8 cellular contexts compared by ENCODE assay signal in genomic region chrX:49166914-49167739, GRCh38. TPM values are rescaled to one million over a fixed set of nuclear protein-coding genes. Genes with fewer than 3 reads are reported as not detected.
DNase-seq lines count a peak whose midpoint lies in the region; ATAC-seq, FAIRE-seq and TF ChIP-seq lines count a peak whose summit lies in the region.

No MANE protein-coding gene starts in this region.

- peak overlapping the region; percentile 93 for H2AK9ac ChIP-seq in IMR-90 (replicated peaks; ENCODE audit: low read depth, low read length, poor library complexity)

- DNase-seq in IMR-90, result peak; percentile 73
- DNase-seq in T-helper 22 cell (ENCODE audit: low read depth), result peak; percentile 62
- DNase-seq in K562 (ENCODE audit: extremely low read depth in 1 of 4, low spot score in 3 of 4), result peak; percentile 45 to 78 (median 56)
- DNase-seq in immature natural killer cell, result peak; percentile 83 to 84 (median 84)
- peak; percentile 78 for DNase-seq in stimulated activated CD4-positive, alpha-beta T cell treated with anti-CD3 and anti-CD28 coated beads, Interleukin-15, amount 100 ng/mL, for 24 hours
- DNase-seq in GM20000 (ENCODE audit: low spot score), result no peak

- peak overlapping the region; percentile 93 for H2BK5ac ChIP-seq in IMR-90 (ENCODE audit: low read depth, low read length, poor library complexity, severe bottlenecking)

- TF ChIP-seq CTCF in IMR-90 (conservative IDR thresholded peaks at IDR 0.05; ENCODE audit: low read depth, low read length) (no peak), K562 (IDR thresholded peaks at IDR 0.05 in 2 of 3, conservative IDR thresholded peaks at IDR 0.05 in 1 of 3; ENCODE audit: insufficient read depth in 2 of 3, low read depth in 1 of 3, low read length in 3 of 3) (peak in 2 of 3 experiments; percentile 9 to 16; a peak in 1 of 6 replicates), GM20000 (IDR thresholded peaks at IDR 0.05; ENCODE audit: extremely low read depth, missing control alignments) (no peak)

- H3K36me3 Mint-ChIP-seq in immature natural killer cell, result no peaks in the 10 kb centered on the region

- no peak for TF ChIP-seq RAD21 in IMR-90 (IDR thresholded peaks at IDR 0.05; ENCODE audit: low read length)
- peak in 1 of 2 experiments; percentile 25; a peak in 2 of 4 replicates for TF ChIP-seq RAD21 in K562 (CRISPR knock-in tag; conservative IDR thresholded peaks at IDR 0.05 in 1 of 2, IDR thresholded peaks at IDR 0.05 in 1 of 2)

- H3K27ac ChIP-seq in IMR-90 (ENCODE audit: insufficient read depth, low read length), result peak overlapping the region; percentile 91
- peak overlapping the region; percentile 86 for H3K27ac ChIP-seq in K562 (ENCODE audit: extremely low read depth, low read depth, low read length)

- H3K9me1 ChIP-seq in IMR-90 (ENCODE audit: insufficient read depth, low read length) (no peaks in the 10 kb centered on the region), K562 (ENCODE audit: control insufficient read depth, insufficient read depth, low read length) (no peaks in the 10 kb centered on the region)

- H4K91ac ChIP-seq in IMR-90 (ENCODE audit: insufficient read depth, low read depth, low read length), result peak overlapping the region; percentile 98

- intact Hi-C loops in IMR-90 (cut with micrococcal nuclease), result loop anchor here (10.0 kb wide), 1 partner anchor 92 kb away; the partner anchor contains the start of genes PRAF2 and WDR45
- intact Hi-C loops in K562 (cut with micrococcal nuclease), result no loop called here

- ATAC-seq in GM18502 (IDR thresholded peaks at IDR 0.05; ENCODE audit: poor library complexity, unreplicated experiment), result peak; percentile 30
- peak; percentile 50 for ATAC-seq in IMR-90 (ENCODE audit: low read depth)
- ATAC-seq in K562, result peak; percentile 61
- ATAC-seq in GM19452 (IDR thresholded peaks at IDR 0.05; ENCODE audit: unreplicated experiment), result no peak

- POLR2A ChIA-PET in IMR-90 (lab: Charles Lee; ENCODE audit: unreplicated experiment), result interaction anchor here (1.1 to 1.4 kb wide), 2 partner anchors 11 to 24 kb away, joined by 3 read pairs; no protein-coding TSS in a partner anchor
- POLR2A ChIA-PET in K562 (lab: Yijun Ruan, JAX), result interaction anchor here (0.5 to 2.1 kb wide), 6 partner anchors 9 to 1031 kb away, joined by 3 to 8 read pairs (median 3); no protein-coding TSS in a partner anchor

- TF ChIP-seq EP300 in K562 (IDR thresholded peaks at IDR 0.05; ENCODE audit: low read length), result peak; percentile 75

- peak overlapping the region; percentile 56 for H2BK20ac ChIP-seq in IMR-90 (ENCODE audit: low read depth, low read length)

- peak overlapping the region; percentile 80 to 95 for H4K8ac ChIP-seq in IMR-90 (ENCODE audit: low read depth in 2 of 2, low read length in 2 of 2)

- peak overlapping the region; percentile 69 for H3K9ac ChIP-seq in IMR-90 (ENCODE audit: low read depth, low read length)
- H3K9ac ChIP-seq in K562 (ENCODE audit: insufficient read depth in 1 of 2, low read depth in 2 of 2, low read length in 2 of 2), result peak overlapping the region; percentile 87 to 89

- no peaks in the 10 kb centered on the region for H3K9me3 Mint-ChIP-seq in immature natural killer cell

- peak overlapping the region; percentile 90 to 100 (median 99) for H3K27ac Mint-ChIP-seq in immature natural killer cell

- peak overlapping the region; percentile 96 for H3K14ac ChIP-seq in IMR-90 (replicated peaks; ENCODE audit: low read depth, low read length)

- no peaks in the 10 kb centered on the region for H3K36me3 ChIP-seq in IMR-90 (ENCODE audit: control insufficient read depth, insufficient read depth, low read length)
- no peaks in the 10 kb centered on the region for H3K36me3 ChIP-seq in K562 (ENCODE audit: control insufficient read depth, insufficient read depth, low read length)

- peaks cover 25 to 34% of the 10 kb centered on the region in 2 donors for H3K4me1 Mint-ChIP-seq in immature natural killer cell

- H3K27me3 ChIP-seq in IMR-90 (ENCODE audit: control insufficient read depth, insufficient read depth, low read length) (no peaks in the 10 kb centered on the region), K562 (ENCODE audit: control insufficient read depth in 2 of 2, insufficient read depth in 2 of 2, low read length in 2 of 2) (no peaks in the 10 kb centered on the region)

- H2AK5ac ChIP-seq in IMR-90 (ENCODE audit: low read depth, low read length), result peak overlapping the region; percentile 91

- FAIRE-seq in K562 (lab: Jason Lieb, UNC), result peak; percentile 94

- H3K4me2 ChIP-seq in IMR-90 (ENCODE audit: low read depth, low read length), result peak overlapping the region; percentile 80
- peak overlapping the region; percentile 81 for H3K4me2 ChIP-seq in K562 (ENCODE audit: insufficient read depth, low read length)

- H4K5ac ChIP-seq in IMR-90 (ENCODE audit: low read depth, low read length), result peak overlapping the region; percentile 86

- peak; percentile 40 for TF ChIP-seq POLR2A in IMR-90 (IDR thresholded peaks at IDR 0.05; ENCODE audit: low read depth, low read length)
- peak; percentile 56 for TF ChIP-seq POLR2A in K562 (conservative IDR thresholded peaks at IDR 0.05)

- in situ Hi-C loops in IMR-90 (cut with MboI; ENCODE audit: low sequenced_read_pairs) (no loop called here), K562 (cut with MboI) (no loop called here)

- BruUV-seq in IMR-90 (replicated peaks; lab: Mats Ljungman, UMichigan), result no TSS peak
- TSS peak; percentile 85 for BruUV-seq in K562 (replicated peaks; lab: Mats Ljungman, UMichigan)

- H2AFZ ChIP-seq in IMR-90 (replicated peaks; ENCODE audit: low read length, poor library complexity) (peak overlapping the region; percentile 92), K562 (ENCODE audit: low read depth, low read length) (peak overlapping the region; percentile 86)

- peak overlapping the region; percentile 99 for H3K23ac ChIP-seq in IMR-90 (ENCODE audit: low read depth, low read length)

- peak overlapping the region; percentile 83; the same call in 1 of the 2 replicates for H3K56ac ChIP-seq in IMR-90 (ENCODE audit: extremely low read depth, insufficient read depth, low read length)

- peak overlapping the region; percentile 81 to 96 (median 90) for H3K4me3 Mint-ChIP-seq in immature natural killer cell

- H3K4me3 ChIP-seq in IMR-90 (ENCODE audit: insufficient read depth, low read depth, low read length) (peak overlapping the region; percentile 39), K562 (peak overlapping the region; percentile 26)

- H3K79me1 ChIP-seq in IMR-90 (ENCODE audit: low read depth in 1 of 2, low read length in 2 of 2), result peaks cover 3% of the 10 kb centered on the region in 2 experiments; a peak in 3 of 4 replicates

- peak overlapping the region; percentile 87 for H3K18ac ChIP-seq in IMR-90 (ENCODE audit: low read depth, low read length)

- H3K4me1 ChIP-seq in IMR-90 (ENCODE audit: control insufficient read depth, insufficient read depth, low read length) (peaks cover 9% of the 10 kb centered on the region), K562 (replicated peaks in 1 of 2; ENCODE audit: control insufficient read depth in 2 of 2, insufficient read depth in 2 of 2, low read length in 2 of 2) (peaks cover 41 to 63% of the 10 kb centered on the region in 2 experiments)

- WGBS in IMR-90 (ENCODE audit: extremely low coverage in 2 of 2, insufficient read length in 1 of 2), 2 experiments, result 58% methylated on average over 19 of the region's 35 CpGs; no CpG with 5 or more reads in 1 of the 2 experiments
- 6% methylated on average over 27 of the region's 35 CpGs for whole genome bisulfite sequencing in K562 (ENCODE audit: insufficient coverage, low coverage, missing lambda C conversion rate)

- CTCF ChIA-PET in IMR-90 (lab: Yijun Ruan, JAX) (interaction anchor here (0.6 to 1.3 kb wide), 2 partner anchors 11 to 208 kb away, joined by 3 read pairs; no protein-coding TSS in a partner anchor), K562 (lab: Yijun Ruan, JAX; ENCODE audit: low intra/inter-chr PET ratio) (no interaction called here)

- H3K9me3 ChIP-seq in IMR-90 (ENCODE audit: control insufficient read depth, insufficient read depth, low read length), result no peaks in the 10 kb centered on the region; the same call in 1 of the 2 replicates
- H3K9me3 ChIP-seq in K562 (replicated peaks; ENCODE audit: control insufficient read depth, insufficient read depth, low read depth, low read length), result no peaks in the 10 kb centered on the region

- peak overlapping the region; percentile 98 for H3K4ac ChIP-seq in IMR-90 (ENCODE audit: low read depth, low read length)

- H3K27me3 Mint-ChIP-seq in immature natural killer cell (ENCODE audit: low read depth in 3 of 3), result peaks cover 10 to 20% (median 17%) of the 10 kb centered on the region in 3 donors

- H2BK120ac ChIP-seq in IMR-90 (ENCODE audit: low read depth, low read length), result peak overlapping the region; percentile 91

- H4K20me1 ChIP-seq in IMR-90 (ENCODE audit: insufficient read depth, low read length), result no peaks in the 10 kb centered on the region; the same call in 1 of the 2 replicates
- H4K20me1 ChIP-seq in K562 (replicated peaks; ENCODE audit: control insufficient read depth, insufficient read depth, low read length), result no peaks in the 10 kb centered on the region

- dilution Hi-C loops in IMR-90 (cut with HindIII; ENCODE audit: low sequenced_read_pairs, unreplicated experiment), result no loop called here

- peaks cover 17% of the 10 kb centered on the region; the same call in 2 of the 3 replicates for H3K79me2 ChIP-seq in K562 (ENCODE audit: control insufficient read depth, insufficient read depth, low read length)

- H2BK15ac ChIP-seq in IMR-90 (ENCODE audit: low read depth, low read length), result peak overlapping the region; percentile 93; the same call in 2 of the 3 replicates

RNA-seq across cellular contexts. Expression of gene MAGIX, which starts 4.6 kb away (rescaled TPM):
- 0.56 and 0.72 TPM in 2 replicates for total RNA-seq in IMR-90 (2012; rRNA removed)
- 1.0 and 1.1 TPM in 2 replicates for polyA plus RNA-seq in IMR-90 (2012; rRNA removed)
- 0.68 and 1.5 TPM in 2 replicates for polyA plus RNA-seq in IMR-90 (2012; cell fraction: cytosol; rRNA removed)
- polyA plus RNA-seq in IMR-90 (2012; cell fraction: nucleus; rRNA removed; ENCODE audit: low replicate concordance), result 1.5 and 2.2 TPM in 2 replicates
- 3.0 TPM in 2 replicates for total RNA-seq in K562 (2011; cell fraction: chromatin; rRNA removed; ENCODE audit: low replicate concordance)
- total RNA-seq in K562 (2011; cell fraction: nucleolus; rRNA removed), result 1.8 and 2.7 TPM in 2 replicates
- total RNA-seq in K562 (2011; cell fraction: nucleoplasm; rRNA removed), result 2.5 and 4.6 TPM in 2 replicates
- 2.5 and 3.5 TPM in 2 replicates for total RNA-seq in K562 (2014; rRNA removed)
- 0.32 and 0.33 TPM in 2 replicates for total RNA-seq in K562 (2014; rRNA removed; fragmentation: Illumina TruSeq; extraction: Trizol)
- 0.47 and 0.79 TPM in 2 replicates for total RNA-seq in K562 (2015; rRNA removed; fragmentation: Illumina TruSeq; extraction: Trizol)
- total RNA-seq in K562 (2021), result 2.2 and 2.4 TPM in 2 replicates
- polyA plus RNA-seq in K562 (2011; rRNA removed), result 0.78 and 1.6 TPM in 2 replicates
- 2.6 and 4.7 TPM in 2 replicates for polyA plus RNA-seq in K562 (2011; cell fraction: cytosol; rRNA removed)
- polyA plus RNA-seq in K562 (2011; cell fraction: nucleus; rRNA removed), result 2.2 and 4.1 TPM in 2 replicates
- polyA plus RNA-seq in K562 (2012), result 1.1 and 1.7 TPM in 2 replicates
- 0.28 and 1.2 TPM in 2 replicates for polyA plus RNA-seq in K562 (2014; fragmentation: Illumina TruSeq; extraction: Trizol)
- under 1 TPM; 0.08 to 0.22 TPM for polyA plus RNA-seq in K562 (2014; fragmentation: Nextera tagmentation; extraction: Ambion mirVana)
- polyA plus RNA-seq in K562 (2014; rRNA removed), result 1.4 and 1.9 TPM in 2 replicates
- 0.91 and 1.2 TPM in 2 replicates for polyA minus RNA-seq in K562 (2011; rRNA and poly(A)+ RNA removed)
- polyA minus RNA-seq in K562 (2011; cell fraction: cytosol; rRNA and poly(A)+ RNA removed), result 1.0 and 2.2 TPM in 2 replicates
- polyA minus RNA-seq in K562 (2011; cell fraction: nucleus; rRNA and poly(A)+ RNA removed), result 2.2 and 2.7 TPM in 2 replicates
- polyA plus RNA-seq in immature natural killer cell, result 1 to 10 TPM in 2 of 3 donors, under 1 TPM in 1; 0.96 to 2.2 (median 1.6) TPM

RNA-seq across cellular contexts. Expression of gene PLP2, which starts 4.6 kb away (rescaled TPM):
- total RNA-seq in IMR-90 (2012; rRNA removed), result 22.6 and 29.2 TPM in 2 replicates
- polyA plus RNA-seq in IMR-90 (2012; rRNA removed), result 149 and 156 TPM in 2 replicates
- 125 and 134 TPM in 2 replicates for polyA plus RNA-seq in IMR-90 (2012; cell fraction: cytosol; rRNA removed)
- polyA plus RNA-seq in IMR-90 (2012; cell fraction: nucleus; rRNA removed; ENCODE audit: low replicate concordance), result 31.7 and 42.9 TPM in 2 replicates
- total RNA-seq in K562 (2011; cell fraction: chromatin; rRNA removed; ENCODE audit: low replicate concordance), result 74.1 and 122 TPM in 2 replicates
- total RNA-seq in K562 (2011; cell fraction: nucleolus; rRNA removed), result 138 and 180 TPM in 2 replicates
- total RNA-seq in K562 (2011; cell fraction: nucleoplasm; rRNA removed), result 178 and 233 TPM in 2 replicates
- total RNA-seq in K562 (2014; rRNA removed), result 34.7 and 55.2 TPM in 2 replicates
- 65.1 and 67.8 TPM in 2 replicates for total RNA-seq in K562 (2014; rRNA removed; fragmentation: Illumina TruSeq; extraction: Trizol)
- 70.4 and 73.0 TPM in 2 replicates for total RNA-seq in K562 (2015; rRNA removed; fragmentation: Illumina TruSeq; extraction: Trizol)
- 106 and 112 TPM in 2 replicates for total RNA-seq in K562 (2021)
- polyA plus RNA-seq in K562 (2011; rRNA removed), result 169 and 175 TPM in 2 replicates
- polyA plus RNA-seq in K562 (2011; cell fraction: cytosol; rRNA removed), result 367 and 379 TPM in 2 replicates
- polyA plus RNA-seq in K562 (2011; cell fraction: nucleus; rRNA removed), result 76.0 and 82.2 TPM in 2 replicates
- polyA plus RNA-seq in K562 (2012), result 170 and 356 TPM in 2 replicates
- polyA plus RNA-seq in K562 (2014; fragmentation: Illumina TruSeq; extraction: Trizol), result 199 and 236 TPM in 2 replicates
- 100 to 1,000 TPM; 117 to 208 TPM for polyA plus RNA-seq in K562 (2014; fragmentation: Nextera tagmentation; extraction: Ambion mirVana)
- polyA plus RNA-seq in K562 (2014; rRNA removed), result 63.0 and 96.3 TPM in 2 replicates
- 88.3 and 104 TPM in 2 replicates for polyA minus RNA-seq in K562 (2011; rRNA and poly(A)+ RNA removed)
- 55.9 and 80.5 TPM in 2 replicates for polyA minus RNA-seq in K562 (2011; cell fraction: cytosol; rRNA and poly(A)+ RNA removed)
- polyA minus RNA-seq in K562 (2011; cell fraction: nucleus; rRNA and poly(A)+ RNA removed), result 8.6 and 18.3 TPM in 2 replicates
- polyA plus RNA-seq in immature natural killer cell, result 10 to 100 TPM; 40.5 to 64.6 (median 45.7) TPM

RNA-seq across cellular contexts. Expression of gene PRICKLE3, which starts 19.0 kb away (rescaled TPM):
- total RNA-seq in IMR-90 (2012; rRNA removed) (3.1 and 3.4 TPM in 2 replicates), K562 (2014; rRNA removed) (24.7 and 26.8 TPM in 2 replicates), K562 (2014; rRNA removed; fragmentation: Illumina TruSeq; extraction: Trizol) (6.8 and 8.7 TPM in 2 replicates), K562 (2015; rRNA removed; fragmentation: Illumina TruSeq; extraction: Trizol) (10.2 and 11.2 TPM in 2 replicates), K562 (2021) (43.8 and 44.3 TPM in 2 replicates)
- polyA plus RNA-seq in IMR-90 (2012; rRNA removed) (6.4 and 6.8 TPM in 2 replicates), K562 (2011; rRNA removed) (14.0 and 22.0 TPM in 2 replicates), K562 (2014; fragmentation: Illumina TruSeq; extraction: Trizol) (19.1 and 19.4 TPM in 2 replicates), K562 (2014; fragmentation: Nextera tagmentation; extraction: Ambion mirVana) (1 to 10 TPM; 1.1 to 1.4 TPM), K562 (2014; rRNA removed) (23.7 and 32.8 TPM in 2 replicates), immature natural killer cell (1 to 10 TPM in 2 of 3 donors, not detected in 1; 2.1 to 4.1 TPM)
- polyA plus RNA-seq in IMR-90 (2012; cell fraction: cytosol; rRNA removed), result 4.0 and 7.7 TPM in 2 replicates
- 21.5 and 50.0 TPM in 2 replicates for polyA plus RNA-seq in IMR-90 (2012; cell fraction: nucleus; rRNA removed; ENCODE audit: low replicate concordance)
- 44.7 and 103 TPM in 2 replicates for total RNA-seq in K562 (2011; cell fraction: chromatin; rRNA removed; ENCODE audit: low replicate concordance)
- 65.1 and 65.2 TPM in 2 replicates for total RNA-seq in K562 (2011; cell fraction: nucleolus; rRNA removed)
- total RNA-seq in K562 (2011; cell fraction: nucleoplasm; rRNA removed), result 41.5 and 44.2 TPM in 2 replicates
- 13.3 and 26.4 TPM in 2 replicates for polyA plus RNA-seq in K562 (2011; cell fraction: cytosol; rRNA removed)
- 49.4 and 83.5 TPM in 2 replicates for polyA plus RNA-seq in K562 (2011; cell fraction: nucleus; rRNA removed)
- polyA plus RNA-seq in K562 (2012), result 28.6 and 29.5 TPM in 2 replicates
- polyA minus RNA-seq in K562 (2011; rRNA and poly(A)+ RNA removed), result 10.3 and 12.1 TPM in 2 replicates
- 30.0 and 34.3 TPM in 2 replicates for polyA minus RNA-seq in K562 (2011; cell fraction: cytosol; rRNA and poly(A)+ RNA removed)
- 18.0 and 18.3 TPM in 2 replicates for polyA minus RNA-seq in K562 (2011; cell fraction: nucleus; rRNA and poly(A)+ RNA removed)

RNA-seq across cellular contexts. Expression of gene SYP, which starts 32.9 kb away (rescaled TPM):
- total RNA-seq in IMR-90 (2012; rRNA removed) (under 0.01 TPM in 1 of 2 replicates, not detected in the other), K562 (2014; rRNA removed) (3.4 and 3.9 TPM in 2 replicates), K562 (2014; rRNA removed; fragmentation: Illumina TruSeq; extraction: Trizol) (2.2 and 2.6 TPM in 2 replicates), K562 (2015; rRNA removed; fragmentation: Illumina TruSeq; extraction: Trizol) (1.5 and 1.6 TPM in 2 replicates), K562 (2021) (2.1 and 3.0 TPM in 2 replicates)
- polyA plus RNA-seq in IMR-90 (2012; rRNA removed) (0.05 and 0.06 TPM in 2 replicates), K562 (2011; rRNA removed) (3.9 and 5.1 TPM in 2 replicates), K562 (2014; fragmentation: Illumina TruSeq; extraction: Trizol) (2.4 and 2.9 TPM in 2 replicates), K562 (2014; fragmentation: Nextera tagmentation; extraction: Ambion mirVana) (under 1 TPM; 0.48 to 0.52 TPM), K562 (2014; rRNA removed) (3.6 and 4.3 TPM in 2 replicates), immature natural killer cell (under 1 TPM in 2 of 3 donors, not detected in 1; 0.29 to 0.43 TPM)
- 0.02 and 0.08 TPM in 2 replicates for polyA plus RNA-seq in IMR-90 (2012; cell fraction: cytosol; rRNA removed)
- 0.09 and 0.16 TPM in 2 replicates for polyA plus RNA-seq in IMR-90 (2012; cell fraction: nucleus; rRNA removed; ENCODE audit: low replicate concordance)
- 4.8 and 8.4 TPM in 2 replicates for total RNA-seq in K562 (2011; cell fraction: chromatin; rRNA removed; ENCODE audit: low replicate concordance)
- total RNA-seq in K562 (2011; cell fraction: nucleolus; rRNA removed), result 6.8 and 7.3 TPM in 2 replicates
- total RNA-seq in K562 (2011; cell fraction: nucleoplasm; rRNA removed), result 6.0 and 10.6 TPM in 2 replicates
- polyA plus RNA-seq in K562 (2011; cell fraction: cytosol; rRNA removed), result 5.7 and 10.1 TPM in 2 replicates
- 3.8 and 7.1 TPM in 2 replicates for polyA plus RNA-seq in K562 (2011; cell fraction: nucleus; rRNA removed)
- 1.8 and 4.5 TPM in 2 replicates for polyA plus RNA-seq in K562 (2012)
- 1.6 and 3.3 TPM in 2 replicates for polyA minus RNA-seq in K562 (2011; rRNA and poly(A)+ RNA removed)
- polyA minus RNA-seq in K562 (2011; cell fraction: cytosol; rRNA and poly(A)+ RNA removed), result 1.3 and 4.0 TPM in 2 replicates
- 3.8 and 4.0 TPM in 2 replicates for polyA minus RNA-seq in K562 (2011; cell fraction: nucleus; rRNA and poly(A)+ RNA removed)

RNA-seq across cellular contexts. Expression of gene GPKOW, which starts 43.6 kb away (rescaled TPM):
- total RNA-seq in IMR-90 (2012; rRNA removed) (17.5 and 19.7 TPM in 2 replicates), K562 (2014; rRNA removed) (44.8 and 49.6 TPM in 2 replicates), K562 (2014; rRNA removed; fragmentation: Illumina TruSeq; extraction: Trizol) (15.0 and 16.6 TPM in 2 replicates), K562 (2015; rRNA removed; fragmentation: Illumina TruSeq; extraction: Trizol) (23.6 and 23.8 TPM in 2 replicates), K562 (2021) (29.7 and 30.0 TPM in 2 replicates)
- polyA plus RNA-seq in IMR-90 (2012; rRNA removed) (23.7 and 25.7 TPM in 2 replicates), K562 (2011; rRNA removed) (30.1 and 34.3 TPM in 2 replicates), K562 (2014; fragmentation: Illumina TruSeq; extraction: Trizol) (31.3 and 31.4 TPM in 2 replicates), K562 (2014; fragmentation: Nextera tagmentation; extraction: Ambion mirVana) (1 to 10 TPM; 3.7 to 4.5 TPM), K562 (2014; rRNA removed) (30.4 and 37.4 TPM in 2 replicates), immature natural killer cell (10 to 100 TPM; 26.3 to 55.3 (median 27.2) TPM)
- 21.9 and 22.0 TPM in 2 replicates for polyA plus RNA-seq in IMR-90 (2012; cell fraction: cytosol; rRNA removed)
- 10.7 and 12.6 TPM in 2 replicates for polyA plus RNA-seq in IMR-90 (2012; cell fraction: nucleus; rRNA removed; ENCODE audit: low replicate concordance)
- total RNA-seq in K562 (2011; cell fraction: chromatin; rRNA removed; ENCODE audit: low replicate concordance), result 13.7 and 27.7 TPM in 2 replicates
- total RNA-seq in K562 (2011; cell fraction: nucleolus; rRNA removed), result 19.3 and 21.2 TPM in 2 replicates
- total RNA-seq in K562 (2011; cell fraction: nucleoplasm; rRNA removed), result 16.6 and 19.1 TPM in 2 replicates
- 27.5 and 32.8 TPM in 2 replicates for polyA plus RNA-seq in K562 (2011; cell fraction: cytosol; rRNA removed)
- polyA plus RNA-seq in K562 (2011; cell fraction: nucleus; rRNA removed), result 20.6 and 21.4 TPM in 2 replicates
- polyA plus RNA-seq in K562 (2012), result 25.4 and 35.2 TPM in 2 replicates
- 21.1 and 27.6 TPM in 2 replicates for polyA minus RNA-seq in K562 (2011; rRNA and poly(A)+ RNA removed)
- 15.4 and 17.1 TPM in 2 replicates for polyA minus RNA-seq in K562 (2011; cell fraction: cytosol; rRNA and poly(A)+ RNA removed)
- 4.6 and 8.4 TPM in 2 replicates for polyA minus RNA-seq in K562 (2011; cell fraction: nucleus; rRNA and poly(A)+ RNA removed)

Comparison
In these comparisons a context has a peak if more than half of its experiments do, and no peak if none do; other contexts are left out.
1. CTCF ChIP-seq: peak in K562 (2 of 3); none in IMR-90 (single experiment) and GM20000 (single experiment).